Comparison of ENCODE assay signal across 16 cellular contexts in the genomic region with DNA sequence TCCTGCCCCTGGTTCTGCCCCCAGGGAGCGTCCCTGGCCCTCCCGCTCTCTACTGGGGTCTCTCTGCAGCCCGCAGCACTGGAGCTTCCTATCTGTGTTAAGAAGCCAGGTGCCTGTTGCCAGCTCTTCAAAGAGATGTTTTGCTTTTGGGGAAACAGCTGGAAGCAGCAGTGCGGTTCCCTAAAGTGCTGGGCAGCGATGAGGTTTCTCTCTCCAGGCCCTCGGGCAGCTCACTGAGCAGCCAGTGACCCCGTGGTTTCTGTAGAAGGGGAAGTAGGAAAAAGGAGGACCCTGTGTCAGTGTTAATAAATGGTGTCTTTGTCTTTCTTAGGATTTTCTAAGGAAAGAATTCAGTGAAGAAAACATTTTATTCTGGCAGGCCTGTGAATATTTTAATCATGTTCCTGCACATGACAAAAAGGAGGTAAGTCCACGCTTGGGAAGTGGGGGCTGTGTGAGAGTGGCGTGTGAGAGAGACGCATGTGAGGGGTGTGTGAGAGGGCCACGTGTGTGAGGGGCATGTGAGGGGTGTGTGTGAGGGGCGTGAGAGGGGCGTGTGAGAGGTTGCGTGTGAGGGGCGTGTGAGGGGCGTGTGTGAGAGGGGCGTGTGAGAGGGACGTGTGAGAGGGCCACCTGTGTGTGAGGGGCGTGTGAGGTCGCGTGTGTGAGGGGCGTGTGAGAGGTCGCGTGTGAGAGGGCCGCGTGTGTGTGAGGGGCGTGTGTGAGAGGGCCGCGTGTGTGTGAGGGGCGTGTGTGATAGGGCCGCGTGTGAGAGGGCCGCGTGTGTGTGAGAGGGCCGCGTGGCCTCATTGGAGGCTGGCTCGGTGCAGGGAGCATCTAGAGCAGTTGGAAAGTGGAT. TPM values are rescaled to one million over a fixed set of nuclear protein-coding genes. Genes with fewer than 3 reads are reported as not detected.
A peak's percentile ranks its signal among the peaks of the same experiment; 100 is the strongest.
DNase-seq lines count a peak whose midpoint lies in the region; ATAC-seq and TF ChIP-seq lines count a peak whose summit lies in the region.
"Had no signal": no experiment of that assay in that cellular context is flagged by ENCODE, and none has a peak within 500 bp of the region (broad histone marks: within the 10 kb centered on the region; RNA-seq: fewer than 3 reads in every experiment).

No MANE protein-coding gene starts in this region.

- no peak for TF ChIP-seq POLR2A in esophagus muscularis mucosa (IDR thresholded peaks at IDR 0.05; ENCODE audit: low read depth)

- H3K27ac ChIP-seq in aorta (ENCODE audit: low read depth in 1 of 2, low read length in 2 of 2): no peak overlapping the region
- no peak overlapping the region for H3K27ac ChIP-seq in esophagus muscularis mucosa (replicated peaks in 1 of 4)
- H3K27ac ChIP-seq: gastrocnemius medialis had no signal

- H3K4me1 Mint-ChIP-seq in brain (peaks cover 61% of the 10 kb centered on the region), memory B cell (peaks cover 6% of the 10 kb centered on the region), immature natural killer cell (peaks cover 0 to 2% of the 10 kb centered on the region in 2 donors)

- H3K27me3 Mint-ChIP-seq in brain: peaks cover 2% of the 10 kb centered on the region
- H3K27me3 Mint-ChIP-seq in memory B cell: peaks cover 10% of the 10 kb centered on the region
- H3K27me3 Mint-ChIP-seq in immature natural killer cell (ENCODE audit: low read depth in 3 of 3): peaks cover 0 to 3% (median 2%) of the 10 kb centered on the region in 3 donors

- peaks cover 28% of the 10 kb centered on the region for H3K36me3 Mint-ChIP-seq in brain
- H3K36me3 Mint-ChIP-seq in memory B cell: peaks cover 6% of the 10 kb centered on the region
- H3K36me3 Mint-ChIP-seq in immature natural killer cell: peaks cover 0 to 7% (median 0%) of the 10 kb centered on the region in 3 donors

- H3K4me3 Mint-ChIP-seq in brain (no peak overlapping the region), memory B cell (no peak overlapping the region), immature natural killer cell (peak overlapping the region in 1 of 5 donors; percentile 33)

- H3K4me3 ChIP-seq in aorta (ENCODE audit: low read length in 2 of 2): no peak overlapping the region
- H3K4me3 ChIP-seq in esophagus muscularis mucosa: no peak overlapping the region
- H3K4me3 ChIP-seq: gastrocnemius medialis, MG63 had no signal

- 93 to 94% methylated on average over 37 of the region's 37 CpGs for WGBS in aorta, 2 donors
- WGBS in esophagus muscularis mucosa: 82% methylated on average over 37 of the region's 37 CpGs

- H3K4me1 ChIP-seq in aorta (ENCODE audit: control insufficient read depth in 1 of 2, insufficient read depth in 2 of 2, low read length in 2 of 2): no peaks in the 10 kb centered on the region
- peaks cover 0 to 11% (median 5%) of the 10 kb centered on the region in 4 donors for H3K4me1 ChIP-seq in esophagus muscularis mucosa
- H3K4me1 ChIP-seq: gastrocnemius medialis had no signal

- TF ChIP-seq EP300 in esophagus muscularis mucosa (IDR thresholded peaks at IDR 0.05): no peak

- H3K9me3 ChIP-seq in aorta (ENCODE audit: control insufficient read depth, low read length) (no peaks in the 10 kb centered on the region), esophagus muscularis mucosa (no peaks in the 10 kb centered on the region)
- H3K9me3 ChIP-seq: gastrocnemius medialis, MG63 had no signal

- H3K36me3 ChIP-seq in aorta (ENCODE audit: control insufficient read depth in 1 of 2, insufficient read depth in 2 of 2, low read length in 1 of 2) (no peaks in the 10 kb centered on the region), esophagus muscularis mucosa (peaks cover 8 to 43% (median 37%) of the 10 kb centered on the region in 4 donors)
- H3K36me3 ChIP-seq: MG63 had no signal

- DNase-seq in Right ventricle myocardium inferior (ENCODE audit: missing footprints): peak; percentile 65
- DNase-seq in Right ventricle myocardium superior: no peak
- DNase-seq in memory B cell (ENCODE audit: low spot score in 2 of 2): no peak
- peak; percentile 74 to 75 for DNase-seq in aorta
- DNase-seq in HCEC 1CT: no peak
- DNase-seq in immature natural killer cell: no peak
- DNase-seq in esophagus muscularis mucosa (ENCODE audit: extremely low spot score): no peak
- DNase-seq: activated CD4-positive, alpha-beta T cell treated with anti-CD3 and anti-CD28 coated beads, Interleukin-2, amount 50 U/mL, for 1 hour; activated naive CD4-positive, alpha-beta T cell; MG63; NCI-H524 treated with DMSO at 0.1 percent for 48 hours had no signal

- peaks cover 0 to 3% (median 0%) of the 10 kb centered on the region in 5 experiments for H3K9me3 Mint-ChIP-seq in brain
- H3K9me3 Mint-ChIP-seq in memory B cell: no peaks in the 10 kb centered on the region
- no peaks in the 10 kb centered on the region for H3K9me3 Mint-ChIP-seq in immature natural killer cell

- ATAC-seq in Right ventricle myocardium inferior (no peak), Right ventricle myocardium superior (ENCODE audit: poor library complexity) (no peak), memory B cell (ENCODE audit: low read depth) (peak; percentile 17), aorta (ENCODE audit: low FRiP score) (no peak)
- ATAC-seq: gastrocnemius medialis, left colon, SK-N-SH treated with all-trans-retinoic acid at 6 μM for 48 hours had no signal

- H3K27me3 ChIP-seq in aorta (ENCODE audit: control insufficient read depth in 1 of 2, insufficient read depth in 2 of 2, low read length in 1 of 2) (no peaks in the 10 kb centered on the region), esophagus muscularis mucosa (no peaks in the 10 kb centered on the region)
- H3K27me3 ChIP-seq: gastrocnemius medialis, MG63 had no signal

- intact Hi-C loops in Right ventricle myocardium inferior (cut with DNase I) (no loop called here), Right ventricle myocardium superior (cut with DNase I) (no loop called here), aorta (cut with DNase I) (no loop called here), esophagus muscularis mucosa (cut with DNase I) (no loop called here)

- peak overlapping the region; percentile 66 to 89 (median 88) for H3K27ac Mint-ChIP-seq in brain
- H3K27ac Mint-ChIP-seq in memory B cell: no peak overlapping the region
- no peak overlapping the region for H3K27ac Mint-ChIP-seq in immature natural killer cell

- no peak for TF ChIP-seq CTCF in brain (conservative IDR thresholded peaks at IDR 0.05)
- no peak for TF ChIP-seq CTCF in esophagus muscularis mucosa (IDR thresholded peaks at IDR 0.05)

RNA-seq across cellular contexts. Expression of gene HGFAC, which starts 27.1 kb away (rescaled TPM):
- total RNA-seq in Right ventricle myocardium inferior: 1.5 TPM
- total RNA-seq in Right ventricle myocardium superior: 1.9 TPM
- polyA plus RNA-seq in brain (ENCODE audit: insufficient read depth, low read depth, low replicate concordance): 0.88 TPM
- under 1 TPM; 0.18 to 0.49 TPM for total RNA-seq in aorta
- 1 to 10 TPM; 1.5 to 2.1 TPM for polyA plus RNA-seq in aorta
- not detected for polyA plus RNA-seq in immature natural killer cell
- total RNA-seq in esophagus muscularis mucosa: 1 to 10 TPM in 1 of 4 donors, under 1 TPM in 1, not detected in 2; 0.52 to 2.3 TPM
- total RNA-seq: left colon, pulmonary artery endothelial cell had no signal

RNA-seq across cellular contexts. Expression of gene DOK7, which starts 48.5 kb away (rescaled TPM):
- total RNA-seq in Right ventricle myocardium inferior (35.5 TPM), Right ventricle myocardium superior (33.7 TPM), aorta (1 to 10 TPM; 3.3 to 9.1 TPM), esophagus muscularis mucosa (1 to 10 TPM in 3 of 4 donors, under 1 TPM in 1; 0.50 to 1.7 (median 1.4) TPM)
- polyA plus RNA-seq in brain (ENCODE audit: insufficient read depth, low read depth, low replicate concordance) (0.48 TPM), aorta (1 to 10 TPM; 4.3 to 5.1 TPM), immature natural killer cell (1 to 10 TPM in 2 of 3 donors, not detected in 1; 4.2 to 4.8 TPM)

Comparison
In these comparisons a context has a peak if more than half of its experiments do, and no peak if none do; other contexts are left out.
1. DNase-seq: peak in Right ventricle myocardium inferior (single experiment) and aorta (2 of 2); none in Right ventricle myocardium superior (single experiment), memory B cell (0 of 2), HCEC 1CT (single experiment), immature natural killer cell (0 of 3) and esophagus muscularis mucosa (single experiment).
2. H3K27ac Mint-ChIP-seq: peak in brain (5 of 5); none in memory B cell (single experiment) and immature natural killer cell (0 of 6).